In the genomic region with DNA sequence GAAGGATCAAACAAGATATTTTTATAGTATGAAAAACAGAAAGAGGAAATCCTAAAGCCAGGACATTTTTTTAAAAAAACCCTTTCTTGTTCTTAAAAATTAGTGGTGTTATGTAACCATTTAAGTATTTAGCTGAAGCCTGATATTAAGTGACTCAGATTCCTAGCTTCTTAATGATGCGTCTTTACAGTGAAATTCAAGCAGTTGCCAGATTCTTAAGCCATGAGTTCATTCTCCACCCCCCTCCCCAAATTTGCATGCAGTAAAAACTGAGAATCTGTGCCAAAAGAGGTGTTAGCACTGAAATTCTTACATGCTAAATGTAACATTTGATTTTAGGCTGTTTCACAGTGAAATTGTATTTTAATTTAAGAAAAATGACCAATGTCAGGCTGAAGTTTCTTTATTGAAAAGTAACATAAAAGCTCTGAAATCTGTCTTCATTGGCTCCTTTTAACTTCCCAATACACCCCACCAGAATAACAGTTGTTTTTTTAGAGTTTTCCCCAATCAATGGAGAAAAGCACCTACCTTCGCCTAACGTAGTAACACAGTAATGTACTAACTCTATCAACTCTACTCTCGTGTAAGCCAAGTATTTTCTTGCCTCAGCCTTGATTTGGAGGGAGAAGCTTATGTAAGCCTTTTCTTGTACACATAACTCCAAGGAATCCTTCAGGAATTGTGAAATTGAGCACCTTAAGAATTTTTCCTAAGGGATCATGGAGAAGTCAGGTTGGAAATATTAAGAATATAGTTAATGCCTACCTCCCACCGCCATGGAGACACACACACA, we compare ENCODE assay signal across 9 cellular contexts.
DNase-seq lines count a peak whose midpoint lies in the region; ATAC-seq and TF ChIP-seq lines count a peak whose summit lies in the region.
"Had no signal": no experiment of that assay in that cellular context is flagged by ENCODE, and none has a peak within 500 bp of the region (broad histone marks: within the 10 kb centered on the region; RNA-seq: fewer than 3 reads in every experiment).

No MANE protein-coding gene starts in this region.

- no peak for ATAC-seq in GM18868 (IDR thresholded peaks at IDR 0.05; ENCODE audit: unreplicated experiment)
- ATAC-seq in natural killer cell = no peak

- intact Hi-C loops in natural killer cell (cut with micrococcal nuclease) = no loop called here

- H3K9me3 ChIP-seq in skeletal muscle satellite cell (replicated peaks; ENCODE audit: low read length) = no peaks in the 10 kb centered on the region

- H3K4me3 ChIP-seq in skeletal muscle satellite cell (ENCODE audit: low read length) = peak overlapping the region; percentile 44
- H3K4me3 ChIP-seq: cardiac muscle cell had no signal

- TF ChIP-seq CTCF in natural killer cell (IDR thresholded peaks at IDR 0.05) = no peak

- H3K9me3 Mint-ChIP-seq in natural killer cell = no peaks in the 10 kb centered on the region

- peaks cover 34% of the 10 kb centered on the region for H3K4me1 ChIP-seq in skeletal muscle satellite cell (ENCODE audit: control insufficient read depth, insufficient read depth, low read length)

- peaks cover 0 to 11% of the 10 kb centered on the region in 2 donors for H3K4me1 Mint-ChIP-seq in natural killer cell

- H3K27me3 Mint-ChIP-seq in natural killer cell (ENCODE audit: low read depth in 2 of 2) = no peaks in the 10 kb centered on the region

- H3K4me3 Mint-ChIP-seq in natural killer cell = no peak overlapping the region

- no peaks in the 10 kb centered on the region for H3K27me3 ChIP-seq in skeletal muscle satellite cell (ENCODE audit: control insufficient read depth, insufficient read depth, low read length)
- H3K27me3 ChIP-seq: cardiac muscle cell had no signal

- H3K4me2 ChIP-seq in skeletal muscle satellite cell (ENCODE audit: low read length) = peak overlapping the region; percentile 51

- H3K9ac ChIP-seq in skeletal muscle satellite cell (ENCODE audit: low read depth, low read length) = peak overlapping the region; percentile 45

- H3K36me3 Mint-ChIP-seq in natural killer cell = no peaks in the 10 kb centered on the region

- peak; percentile 75 for DNase-seq in HCEC 1CT
- DNase-seq in amniotic epithelial cell (ENCODE audit: low read depth) = peak; percentile 78
- peak; percentile 20 for DNase-seq in iPS DF 19.7 (ENCODE audit: low read depth, low spot score)
- DNase-seq in T-helper 1 cell = no peak
- no peak for DNase-seq in natural killer cell
- DNase-seq: SIG-M5 had no signal

- H3K36me3 ChIP-seq in skeletal muscle satellite cell (ENCODE audit: insufficient read depth, low read length) = peaks cover 4% of the 10 kb centered on the region
- H3K36me3 ChIP-seq: cardiac muscle cell had no signal

- H3K27ac Mint-ChIP-seq in natural killer cell = no peak overlapping the region

Comparison
In these comparisons a context has a peak if more than half of its experiments do, and no peak if none do; other contexts are left out.
1. DNase-seq: peak in HCEC 1CT (single experiment), amniotic epithelial cell (single experiment) and iPS DF 19.7 (single experiment); none in T-helper 1 cell (0 of 5) and natural killer cell (single experiment).